1 cellular context compared by ENCODE assay signal in the genomic region with DNA sequence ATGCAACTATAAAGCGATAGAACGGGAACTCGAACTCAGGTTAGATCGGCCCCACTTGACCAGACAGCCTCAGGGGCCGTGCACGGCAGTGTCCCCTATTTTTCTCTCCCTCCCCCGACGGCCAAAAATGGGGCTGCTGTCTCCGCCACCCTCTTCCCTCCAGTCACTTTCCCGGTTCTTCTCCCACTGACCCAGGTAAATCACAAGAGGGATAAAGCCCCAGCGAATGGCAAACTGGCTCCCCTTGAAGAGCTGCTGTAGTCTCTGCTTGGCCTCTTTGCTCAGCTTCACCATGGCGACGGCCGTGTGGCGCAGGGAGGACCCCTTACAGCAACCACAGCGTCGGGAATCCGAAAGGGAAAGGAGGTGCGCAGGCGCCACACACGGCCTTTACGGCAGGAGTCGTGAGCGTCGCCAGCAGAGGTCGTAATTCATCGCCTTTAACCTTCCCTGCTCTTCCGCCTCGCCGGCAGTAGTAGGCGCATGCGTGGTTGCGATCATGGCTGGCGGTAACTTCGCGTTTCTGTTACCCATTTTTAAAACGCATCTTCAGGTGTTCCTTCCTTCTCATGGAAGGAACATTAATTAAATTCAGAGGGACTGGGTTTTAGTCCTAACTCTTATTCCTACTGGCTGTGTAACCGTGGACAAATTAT.
TF ChIP-seq lines count a peak whose summit lies in the region.

TOMM7 (minus strand) TSS at position 364 of the 656 bp plus-strand sequence; CDS start at position 294, 70 bp downstream.

TF ChIP-seq in HepG2, 621 proteins besides CTCF, POLR2A, EP300 and RAD21 (continued from another document and continues in another):
- TF ChIP-seq TRIM22 (IDR thresholded peaks at IDR 0.05) (no peak), NAIF1 (CRISPR knock-in tag; IDR thresholded peaks at IDR 0.05; ENCODE audit: borderline replicate concordance) (no peak; the same call in 1 of the 2 replicates), SP1 (IDR thresholded peaks at IDR 0.05) (no peak), SP1 (CRISPR knock-in tag; IDR thresholded peaks at IDR 0.05) (peak; percentile 51; the same call in 1 of the 2 replicates), RFX1 (IDR thresholded peaks at IDR 0.05) (peak; percentile 83), MTA3 (CRISPR knock-in tag; IDR thresholded peaks at IDR 0.05) (no peak), RFX5 (IDR thresholded peaks at IDR 0.05; ENCODE audit: low read depth, low read length) (peak; percentile 27; the same call in 1 of the 2 replicates), ZNF788 (CRISPR knock-in tag; IDR thresholded peaks at IDR 0.05; ENCODE audit: borderline replicate concordance) (peak; percentile 60; the same call in 1 of the 2 replicates), IKZF4 (CRISPR knock-in tag; IDR thresholded peaks at IDR 0.05; ENCODE audit: borderline replicate concordance, low read depth, not compliant biosample characterization) (no peak), NPAS2 (CRISPR knock-in tag; IDR thresholded peaks at IDR 0.05; ENCODE audit: borderline replicate concordance) (no peak), ZNF34 (CRISPR knock-in tag; IDR thresholded peaks at IDR 0.05; ENCODE audit: borderline replicate concordance) (0 out of 2 replicates have a peak, but pooled peaks have one; percentile 22), TCF7 (IDR thresholded peaks at IDR 0.05; ENCODE audit: low read depth) (no peak), FOXP1 (IDR thresholded peaks at IDR 0.05) (no peak), FOXP1 (CRISPR knock-in tag; IDR thresholded peaks at IDR 0.05) (no peak), ZNF205 (CRISPR knock-in tag; IDR thresholded peaks at IDR 0.05) (peak; percentile 62; the same call in 1 of the 2 replicates), DNMT1 (CRISPR knock-in tag; IDR thresholded peaks at IDR 0.05) (0 out of 2 replicates have a peak, but pooled peaks have one; percentile 7), MXD3 (CRISPR knock-in tag; IDR thresholded peaks at IDR 0.05) (no peak), ZNF713 (CRISPR knock-in tag; IDR thresholded peaks at IDR 0.05) (no peak), ZBTB3 (CRISPR knock-in tag; IDR thresholded peaks at IDR 0.05; ENCODE audit: borderline replicate concordance, low read depth) (0 out of 2 replicates have a peak, but pooled peaks have one; percentile 78), ZNF256 (CRISPR knock-in tag; conservative IDR thresholded peaks at IDR 0.05) (no peak), FIP1L1 (IDR thresholded peaks at IDR 0.05; ENCODE audit: borderline replicate concordance, insufficient read depth, low read depth, low read length) (no peak), GATA4 (IDR thresholded peaks at IDR 0.05; ENCODE audit: borderline replicate concordance, low read depth) (no peak), PCBP2 (optimal IDR thresholded peaks at IDR 0.05; ENCODE audit: low read depth, low read length, poor library complexity, severe bottlenecking) (no peak), JUN (CRISPR knock-in tag; IDR thresholded peaks at IDR 0.05) (no peak), ZSCAN25 (CRISPR knock-in tag; IDR thresholded peaks at IDR 0.05) (0 out of 2 replicates have a peak, but pooled peaks have one; percentile 56), ZNF296 (CRISPR knock-in tag; conservative IDR thresholded peaks at IDR 0.05) (no peak), ZNF414 (CRISPR knock-in tag; IDR thresholded peaks at IDR 0.05) (no peak), RBM22 (optimal IDR thresholded peaks at IDR 0.05; ENCODE audit: low read length) (no peak), DRAP1 (CRISPR knock-in tag; IDR thresholded peaks at IDR 0.05) (peak; percentile 85), ZNF644 (CRISPR knock-in tag; IDR thresholded peaks at IDR 0.05; ENCODE audit: low read depth) (no peak), THYN1 (CRISPR knock-in tag; IDR thresholded peaks at IDR 0.05; ENCODE audit: borderline replicate concordance, low read depth) (no peak), ZNF660 (CRISPR knock-in tag; IDR thresholded peaks at IDR 0.05; ENCODE audit: borderline replicate concordance, low read depth) (no peak), HMG20B (CRISPR knock-in tag; conservative IDR thresholded peaks at IDR 0.05) (no peak), TRIM24 (CRISPR knock-in tag; IDR thresholded peaks at IDR 0.05) (no peak), KAT2B (IDR thresholded peaks at IDR 0.05; ENCODE audit: borderline replicate concordance, low read depth, low read length) (no peak), HDAC1 (CRISPR knock-in tag; IDR thresholded peaks at IDR 0.05) (peak; percentile 46), SRSF9 (IDR thresholded peaks at IDR 0.05; ENCODE audit: borderline replicate concordance, insufficient read depth, low read depth, low read length, poor library complexity, severe bottlenecking) (no peak)
- TF ChIP-seq, protein P1, sequence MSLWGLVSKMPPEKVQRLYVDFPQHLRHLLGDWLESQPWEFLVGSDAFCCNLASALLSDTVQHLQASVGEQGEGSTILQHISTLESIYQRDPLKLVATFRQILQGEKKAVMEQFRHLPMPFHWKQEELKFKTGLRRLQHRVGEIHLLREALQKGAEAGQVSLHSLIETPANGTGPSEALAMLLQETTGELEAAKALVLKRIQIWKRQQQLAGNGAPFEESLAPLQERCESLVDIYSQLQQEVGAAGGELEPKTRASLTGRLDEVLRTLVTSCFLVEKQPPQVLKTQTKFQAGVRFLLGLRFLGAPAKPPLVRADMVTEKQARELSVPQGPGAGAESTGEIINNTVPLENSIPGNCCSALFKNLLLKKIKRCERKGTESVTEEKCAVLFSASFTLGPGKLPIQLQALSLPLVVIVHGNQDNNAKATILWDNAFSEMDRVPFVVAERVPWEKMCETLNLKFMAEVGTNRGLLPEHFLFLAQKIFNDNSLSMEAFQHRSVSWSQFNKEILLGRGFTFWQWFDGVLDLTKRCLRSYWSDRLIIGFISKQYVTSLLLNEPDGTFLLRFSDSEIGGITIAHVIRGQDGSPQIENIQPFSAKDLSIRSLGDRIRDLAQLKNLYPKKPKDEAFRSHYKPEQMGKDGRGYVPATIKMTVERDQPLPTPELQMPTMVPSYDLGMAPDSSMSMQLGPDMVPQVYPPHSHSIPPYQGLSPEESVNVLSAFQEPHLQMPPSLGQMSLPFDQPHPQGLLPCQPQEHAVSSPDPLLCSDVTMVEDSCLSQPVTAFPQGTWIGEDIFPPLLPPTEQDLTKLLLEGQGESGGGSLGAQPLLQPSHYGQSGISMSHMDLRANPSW (CRISPR knock-in tag; IDR thresholded peaks at IDR 0.05; ENCODE audit: borderline replicate concordance), result no peak
- TF ChIP-seq, protein P2, sequence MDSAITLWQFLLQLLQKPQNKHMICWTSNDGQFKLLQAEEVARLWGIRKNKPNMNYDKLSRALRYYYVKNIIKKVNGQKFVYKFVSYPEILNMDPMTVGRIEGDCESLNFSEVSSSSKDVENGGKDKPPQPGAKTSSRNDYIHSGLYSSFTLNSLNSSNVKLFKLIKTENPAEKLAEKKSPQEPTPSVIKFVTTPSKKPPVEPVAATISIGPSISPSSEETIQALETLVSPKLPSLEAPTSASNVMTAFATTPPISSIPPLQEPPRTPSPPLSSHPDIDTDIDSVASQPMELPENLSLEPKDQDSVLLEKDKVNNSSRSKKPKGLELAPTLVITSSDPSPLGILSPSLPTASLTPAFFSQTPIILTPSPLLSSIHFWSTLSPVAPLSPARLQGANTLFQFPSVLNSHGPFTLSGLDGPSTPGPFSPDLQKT (CRISPR knock-in tag; IDR thresholded peaks at IDR 0.05; ENCODE audit: borderline replicate concordance), result no peak
- TF ChIP-seq, protein P3, sequence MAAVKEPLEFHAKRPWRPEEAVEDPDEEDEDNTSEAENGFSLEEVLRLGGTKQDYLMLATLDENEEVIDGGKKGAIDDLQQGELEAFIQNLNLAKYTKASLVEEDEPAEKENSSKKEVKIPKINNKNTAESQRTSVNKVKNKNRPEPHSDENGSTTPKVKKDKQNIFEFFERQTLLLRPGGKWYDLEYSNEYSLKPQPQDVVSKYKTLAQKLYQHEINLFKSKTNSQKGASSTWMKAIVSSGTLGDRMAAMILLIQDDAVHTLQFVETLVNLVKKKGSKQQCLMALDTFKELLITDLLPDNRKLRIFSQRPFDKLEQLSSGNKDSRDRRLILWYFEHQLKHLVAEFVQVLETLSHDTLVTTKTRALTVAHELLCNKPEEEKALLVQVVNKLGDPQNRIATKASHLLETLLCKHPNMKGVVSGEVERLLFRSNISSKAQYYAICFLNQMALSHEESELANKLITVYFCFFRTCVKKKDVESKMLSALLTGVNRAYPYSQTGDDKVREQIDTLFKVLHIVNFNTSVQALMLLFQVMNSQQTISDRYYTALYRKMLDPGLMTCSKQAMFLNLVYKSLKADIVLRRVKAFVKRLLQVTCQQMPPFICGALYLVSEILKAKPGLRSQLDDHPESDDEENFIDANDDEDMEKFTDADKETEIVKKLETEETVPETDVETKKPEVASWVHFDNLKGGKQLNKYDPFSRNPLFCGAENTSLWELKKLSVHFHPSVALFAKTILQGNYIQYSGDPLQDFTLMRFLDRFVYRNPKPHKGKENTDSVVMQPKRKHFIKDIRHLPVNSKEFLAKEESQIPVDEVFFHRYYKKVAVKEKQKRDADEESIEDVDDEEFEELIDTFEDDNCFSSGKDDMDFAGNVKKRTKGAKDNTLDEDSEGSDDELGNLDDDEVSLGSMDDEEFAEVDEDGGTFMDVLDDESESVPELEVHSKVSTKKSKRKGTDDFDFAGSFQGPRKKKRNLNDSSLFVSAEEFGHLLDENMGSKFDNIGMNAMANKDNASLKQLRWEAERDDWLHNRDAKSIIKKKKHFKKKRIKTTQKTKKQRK (IDR thresholded peaks at IDR 0.05; ENCODE audit: low read length), result no peak
- TF ChIP-seq, protein P4, sequence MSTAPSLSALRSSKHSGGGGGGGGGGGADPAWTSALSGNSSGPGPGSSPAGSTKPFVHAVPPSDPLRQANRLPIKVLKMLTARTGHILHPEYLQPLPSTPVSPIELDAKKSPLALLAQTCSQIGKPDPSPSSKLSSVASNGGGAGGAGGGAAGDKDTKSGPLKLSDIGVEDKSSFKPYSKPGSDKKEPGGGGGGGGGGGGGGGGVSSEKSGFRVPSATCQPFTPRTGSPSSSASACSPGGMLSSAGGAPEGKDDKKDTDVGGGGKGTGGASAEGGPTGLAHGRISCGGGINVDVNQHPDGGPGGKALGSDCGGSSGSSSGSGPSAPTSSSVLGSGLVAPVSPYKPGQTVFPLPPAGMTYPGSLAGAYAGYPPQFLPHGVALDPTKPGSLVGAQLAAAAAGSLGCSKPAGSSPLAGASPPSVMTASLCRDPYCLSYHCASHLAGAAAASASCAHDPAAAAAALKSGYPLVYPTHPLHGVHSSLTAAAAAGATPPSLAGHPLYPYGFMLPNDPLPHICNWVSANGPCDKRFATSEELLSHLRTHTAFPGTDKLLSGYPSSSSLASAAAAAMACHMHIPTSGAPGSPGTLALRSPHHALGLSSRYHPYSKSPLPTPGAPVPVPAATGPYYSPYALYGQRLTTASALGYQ (CRISPR knock-in tag; IDR thresholded peaks at IDR 0.05), result peak; percentile 38; the same call in 1 of the 2 replicates
- TF ChIP-seq, protein P5, sequence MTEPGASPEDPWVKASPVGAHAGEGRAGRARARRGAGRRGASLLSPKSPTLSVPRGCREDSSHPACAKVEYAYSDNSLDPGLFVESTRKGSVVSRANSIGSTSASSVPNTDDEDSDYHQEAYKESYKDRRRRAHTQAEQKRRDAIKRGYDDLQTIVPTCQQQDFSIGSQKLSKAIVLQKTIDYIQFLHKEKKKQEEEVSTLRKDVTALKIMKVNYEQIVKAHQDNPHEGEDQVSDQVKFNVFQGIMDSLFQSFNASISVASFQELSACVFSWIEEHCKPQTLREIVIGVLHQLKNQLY (CRISPR knock-in tag; IDR thresholded peaks at IDR 0.05), result peak; percentile 23; the same call in 1 of the 2 replicates
- TF ChIP-seq, protein P6, sequence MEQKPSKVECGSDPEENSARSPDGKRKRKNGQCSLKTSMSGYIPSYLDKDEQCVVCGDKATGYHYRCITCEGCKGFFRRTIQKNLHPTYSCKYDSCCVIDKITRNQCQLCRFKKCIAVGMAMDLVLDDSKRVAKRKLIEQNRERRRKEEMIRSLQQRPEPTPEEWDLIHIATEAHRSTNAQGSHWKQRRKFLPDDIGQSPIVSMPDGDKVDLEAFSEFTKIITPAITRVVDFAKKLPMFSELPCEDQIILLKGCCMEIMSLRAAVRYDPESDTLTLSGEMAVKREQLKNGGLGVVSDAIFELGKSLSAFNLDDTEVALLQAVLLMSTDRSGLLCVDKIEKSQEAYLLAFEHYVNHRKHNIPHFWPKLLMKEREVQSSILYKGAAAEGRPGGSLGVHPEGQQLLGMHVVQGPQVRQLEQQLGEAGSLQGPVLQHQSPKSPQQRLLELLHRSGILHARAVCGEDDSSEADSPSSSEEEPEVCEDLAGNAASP (CRISPR knock-in tag; IDR thresholded peaks at IDR 0.05; ENCODE audit: borderline replicate concordance), result peak; percentile 62; the same call in 1 of the 2 replicates
- TF ChIP-seq, protein P7, sequence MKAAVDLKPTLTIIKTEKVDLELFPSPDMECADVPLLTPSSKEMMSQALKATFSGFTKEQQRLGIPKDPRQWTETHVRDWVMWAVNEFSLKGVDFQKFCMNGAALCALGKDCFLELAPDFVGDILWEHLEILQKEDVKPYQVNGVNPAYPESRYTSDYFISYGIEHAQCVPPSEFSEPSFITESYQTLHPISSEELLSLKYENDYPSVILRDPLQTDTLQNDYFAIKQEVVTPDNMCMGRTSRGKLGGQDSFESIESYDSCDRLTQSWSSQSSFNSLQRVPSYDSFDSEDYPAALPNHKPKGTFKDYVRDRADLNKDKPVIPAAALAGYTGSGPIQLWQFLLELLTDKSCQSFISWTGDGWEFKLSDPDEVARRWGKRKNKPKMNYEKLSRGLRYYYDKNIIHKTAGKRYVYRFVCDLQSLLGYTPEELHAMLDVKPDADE (CRISPR knock-in tag; IDR thresholded peaks at IDR 0.05), result no peak
